Comparison of ENCODE assay signal across 8 cellular contexts in the genomic region with DNA sequence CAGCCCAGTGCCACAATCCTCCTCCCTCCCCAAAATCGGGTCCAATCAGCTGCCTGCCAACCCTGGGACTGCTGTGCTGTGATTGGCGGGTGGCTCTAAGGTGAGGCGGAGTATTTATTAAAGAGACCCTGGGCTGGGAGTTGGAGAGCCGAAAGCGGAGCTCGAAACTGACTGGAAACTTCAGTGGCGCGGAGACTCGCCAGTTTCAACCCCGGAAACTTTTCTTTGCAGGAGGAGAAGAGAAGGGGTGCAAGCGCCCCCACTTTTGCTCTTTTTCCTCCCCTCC. TPM values are rescaled to one million over a fixed set of nuclear protein-coding genes. Genes with fewer than 3 reads are reported as not detected.
DNase-seq lines count a peak whose midpoint lies in the region; ATAC-seq and TF ChIP-seq lines count a peak whose summit lies in the region.

A gene (plus strand): TSS at position 143 of the 286 bp plus-strand sequence. CDS start 372 bp downstream, outside the sequence.

- H3K4me1 ChIP-seq in A673 (ENCODE audit: insufficient read depth, low read length, poor library complexity, severe bottlenecking) (peaks cover 37% of the 10 kb centered on the region), adipocyte (ENCODE audit: control insufficient read depth, insufficient read depth, low read length) (peaks cover 31% of the 10 kb centered on the region), left ventricle myocardium inferior (peaks cover 83% of the 10 kb centered on the region), HAP-1 (no peaks in the 10 kb centered on the region)

- peaks cover 20% of the 10 kb centered on the region for H3K36me3 Mint-ChIP-seq in progenitor cell of endocrine pancreas (ENCODE audit: insufficient read depth)

- TF ChIP-seq CTCF in A673 (conservative IDR thresholded peaks at IDR 0.05; ENCODE audit: low read depth, low read length) (no peak), left ventricle myocardium inferior (IDR thresholded peaks at IDR 0.05; ENCODE audit: borderline replicate concordance) (no peak), progenitor cell of endocrine pancreas (IDR thresholded peaks at IDR 0.05; ENCODE audit: unreplicated experiment) (no peak)

- peak within 1 kb of the TSS; percentile 98 for H3K27ac Mint-ChIP-seq in progenitor cell of endocrine pancreas

- peaks cover 29% of the 10 kb centered on the region for H3K36me3 ChIP-seq in A673 (ENCODE audit: insufficient read depth, low read length, poor library complexity, severe bottlenecking)
- peaks cover 8% of the 10 kb centered on the region for H3K36me3 ChIP-seq in adipocyte (ENCODE audit: control insufficient read depth, insufficient read depth, low read length, severe bottlenecking)
- peaks cover 10% of the 10 kb centered on the region for H3K36me3 ChIP-seq in left ventricle myocardium inferior
- H3K36me3 ChIP-seq in HAP-1 (replicated peaks) = no peaks in the 10 kb centered on the region

- no peaks in the 10 kb centered on the region for H3K27me3 ChIP-seq in A673 (replicated peaks; ENCODE audit: insufficient read depth, low read depth, low read length, poor library complexity)
- peaks cover 26% of the 10 kb centered on the region for H3K27me3 ChIP-seq in adipocyte (replicated peaks; ENCODE audit: control insufficient read depth, insufficient read depth, low read length)
- H3K27me3 ChIP-seq in left ventricle myocardium inferior (ENCODE audit: low read depth) = peaks cover 94% of the 10 kb centered on the region
- H3K27me3 ChIP-seq in HAP-1 (ENCODE audit: low read depth) = no peaks in the 10 kb centered on the region

- peak; percentile 81 for ATAC-seq in GM18505 (IDR thresholded peaks at IDR 0.05; ENCODE audit: unreplicated experiment)
- peak; percentile 76 for ATAC-seq in HG02763 (IDR thresholded peaks at IDR 0.05; ENCODE audit: unreplicated experiment)

- BruUV-seq in A673 (replicated peaks; lab: Mats Ljungman, UMichigan) = no TSS peak

- peak; percentile 68 for TF ChIP-seq POLR2A in GM18505 (IDR thresholded peaks at IDR 0.05; ENCODE audit: borderline replicate concordance, extremely low read depth, insufficient read depth, insufficient read length)

- intact Hi-C loops in A673 (cut with micrococcal nuclease; ENCODE audit: unreplicated experiment) = loop anchor here (2.0 to 10.0 kb wide), 6 partner anchors 214 to 420 kb away; no protein-coding TSS in a partner anchor
- intact Hi-C loops in left ventricle myocardium inferior (cut with micrococcal nuclease) = no loop called here

- H3K9ac ChIP-seq in adipocyte (ENCODE audit: low read length) = peak within 1 kb of the TSS; percentile 90

- no peaks in the 10 kb centered on the region for H3K9me3 Mint-ChIP-seq in progenitor cell of endocrine pancreas (ENCODE audit: low read depth)

- H3K4me1 Mint-ChIP-seq in progenitor cell of endocrine pancreas (ENCODE audit: low read depth) = peaks cover 43% of the 10 kb centered on the region

- peak within 1 kb of the TSS; percentile 89 for H3K4me3 Mint-ChIP-seq in progenitor cell of endocrine pancreas (ENCODE audit: low read depth)

- H3K27me3 Mint-ChIP-seq in progenitor cell of endocrine pancreas = peaks cover 13% of the 10 kb centered on the region

- H3K9me3 ChIP-seq in A673 (ENCODE audit: low read depth, low read length, poor library complexity, severe bottlenecking) (no peaks in the 10 kb centered on the region), adipocyte (ENCODE audit: control insufficient read depth, low read length) (no peaks in the 10 kb centered on the region), left ventricle myocardium inferior (replicated peaks) (no peaks in the 10 kb centered on the region), HAP-1 (no peaks in the 10 kb centered on the region)

- POLR2A ChIA-PET in A673 (lab: Charles Lee; ENCODE audit: low non-redundant PET) = interaction anchor here (0.6 to 0.7 kb wide), 5 partner anchors 254 to 392 kb away, joined by 3 to 15 read pairs (median 4); no protein-coding TSS in a partner anchor

- H3K27ac ChIP-seq in A673 (ENCODE audit: low read depth, low read length, poor library complexity, severe bottlenecking) (peak within 1 kb of the TSS; percentile 67), left ventricle myocardium inferior (replicated peaks) (peak within 1 kb of the TSS; percentile 85)

- DNase-seq in A673 (ENCODE audit: low spot score) (peak; percentile 98), NCI-H146 treated with DMSO at 0.1 percent for 48 hours (lab: John Stamatoyannopoulos, UW; ENCODE audit: unreplicated experiment) (peak; percentile 94), adipocyte (ENCODE audit: low read depth) (peak; percentile 90), left ventricle myocardium inferior (peak; percentile 89), progenitor cell of endocrine pancreas (ENCODE audit: low spot score, unreplicated experiment) (peak; percentile 76), HAP-1 (ENCODE audit: low spot score in 2 of 2) (no peak)

- H3K4me3 ChIP-seq in A673 (ENCODE audit: low read depth, low read length, poor library complexity, severe bottlenecking) = peak within 1 kb of the TSS; percentile 93
- H3K4me3 ChIP-seq in adipocyte (ENCODE audit: low read length) = peak within 1 kb of the TSS; percentile 92
- H3K4me3 ChIP-seq in left ventricle myocardium inferior = peak within 1 kb of the TSS; percentile 81
- no peak within 1 kb of the TSS for H3K4me3 ChIP-seq in HAP-1

- CTCF ChIA-PET in A673 (lab: Charles Lee) = interaction anchor here (0.6 to 2.3 kb wide), 7 partner anchors 356 to 660 kb away, joined by 3 to 10 read pairs (median 4); no protein-coding TSS in a partner anchor

- in situ Hi-C loops in HAP-1 (cut with MboI; ENCODE audit: low sequenced_read_pairs) = no loop called here

RNA-seq across cellular contexts. Expression of the gene that starts here (rescaled TPM):
- total RNA-seq in A673 (2021) (31.1 and 37.5 TPM in 2 replicates), left ventricle myocardium inferior (15.0 TPM), progenitor cell of endocrine pancreas (190 and 219 TPM in 2 replicates)

Comparison
In these comparisons a context has a peak if more than half of its experiments do, and no peak if none do; other contexts are left out.
1. DNase-seq: peak in A673 (single experiment), NCI-H146 treated with DMSO at 0.1 percent for 48 hours (single experiment), adipocyte (single experiment), left ventricle myocardium inferior (single experiment) and progenitor cell of endocrine pancreas (single experiment); none in HAP-1 (0 of 2).